Comparison of ENCODE assay signal across 1 cellular context in genomic region chr6:168035098-168035660, GRCh38.
A peak's percentile ranks its signal among the peaks of the same experiment; 100 is the strongest.
TF ChIP-seq lines count a peak whose summit lies in the region.

No MANE protein-coding gene starts in this region.

TF ChIP-seq in WTC11, 78 proteins besides CTCF, POLR2A, EP300 and RAD21 (continued from another document):
- TF ChIP-seq ZNF281 (CRISPR knock-in tag; IDR thresholded peaks at IDR 0.05) (peak; percentile 84), IRF2 (CRISPR knock-in tag; IDR thresholded peaks at IDR 0.05; ENCODE audit: borderline replicate concordance, low read depth) (0 out of 2 replicates have a peak, but pooled peaks have one; percentile 36), IRF1 (CRISPR knock-in tag; IDR thresholded peaks at IDR 0.05) (peak; percentile 92), ZNF121 (CRISPR knock-in tag; IDR thresholded peaks at IDR 0.05) (peak; percentile 59; the same call in 1 of the 2 replicates), ZBTB43 (CRISPR knock-in tag; IDR thresholded peaks at IDR 0.05) (0 out of 2 replicates have a peak, but pooled peaks have one; percentile 79), FOXK1 (CRISPR knock-in tag; IDR thresholded peaks at IDR 0.05) (peak; percentile 85), TP53 (CRISPR knock-in tag; IDR thresholded peaks at IDR 0.05) (no peak), ZNF232 (CRISPR knock-in tag; IDR thresholded peaks at IDR 0.05) (peak; percentile 87), HMGA2 (CRISPR knock-in tag; IDR thresholded peaks at IDR 0.05) (no peak), ETV6 (CRISPR knock-in tag; IDR thresholded peaks at IDR 0.05) (peak; percentile 63; the same call in 1 of the 2 replicates), ZNF671 (CRISPR knock-in tag; IDR thresholded peaks at IDR 0.05) (no peak), TEAD4 (CRISPR knock-in tag; IDR thresholded peaks at IDR 0.05) (peak; percentile 86; the same call in 1 of the 2 replicates), ZNF219 (CRISPR knock-in tag; IDR thresholded peaks at IDR 0.05; ENCODE audit: borderline replicate concordance) (0 out of 2 replicates have a peak, but pooled peaks have one; percentile 53), FOXP4 (CRISPR knock-in tag; IDR thresholded peaks at IDR 0.05) (peak; percentile 93; the same call in 1 of the 2 replicates), PRDM15 (CRISPR knock-in tag; IDR thresholded peaks at IDR 0.05) (peak; percentile 61), SP1 (CRISPR knock-in tag; conservative IDR thresholded peaks at IDR 0.05) (peak; percentile 56; the same call in 1 of the 2 replicates)
TF ChIP-seq in WTC11: peak in this region for 26.
